19 cellular contexts compared by ENCODE assay signal in genomic region chr17:37117743-37118142, GRCh38.
DNase-seq lines count a peak whose midpoint lies in the region; ATAC-seq and TF ChIP-seq lines count a peak whose summit lies in the region.
"Had no signal": no experiment of that assay in that cellular context is flagged by ENCODE, and none has a peak within 500 bp of the region (broad histone marks: within the 10 kb centered on the region; RNA-seq: fewer than 3 reads in every experiment).

No MANE protein-coding gene starts in this region.

- no peaks in the 10 kb centered on the region for H3K27me3 Mint-ChIP-seq in activated T-cell treated with anti-CD3 and anti-CD28 coated beads, Interleukin-2, amount 50 U/mL, for 4 hours (ENCODE audit: low read depth)
- H3K27me3 Mint-ChIP-seq: activated CD4-positive, alpha-beta T cell treated with anti-CD3 and anti-CD28 coated beads, Interleukin-2, amount 10 ng/mL, durations not matched to agents 7 days and 5 days; B cell; effector memory CD8-positive, alpha-beta T cell; natural killer cell treated with Interleukin-12 subunit alpha and Interleukin-12 subunit beta and Interleukin-15 and Interleukin-18, amount 100 ng/mL, for 72 hours had no signal

- H3K4me3 ChIP-seq in IMR-90 (ENCODE audit: insufficient read depth, low read depth, low read length) = no peak overlapping the region
- H3K4me3 ChIP-seq: MG63, psoas muscle, smooth muscle cell had no signal

- no peaks in the 10 kb centered on the region for H3K9me3 ChIP-seq in IMR-90 (ENCODE audit: control insufficient read depth, insufficient read depth, low read length)
- H3K9me3 ChIP-seq: MG63, psoas muscle had no signal

- peaks cover 34% of the 10 kb centered on the region for H3K36me3 Mint-ChIP-seq in activated T-cell treated with anti-CD3 and anti-CD28 coated beads, Interleukin-2, amount 50 U/mL, for 4 hours (ENCODE audit: insufficient read depth)
- H3K36me3 Mint-ChIP-seq: natural killer cell treated with Interleukin-12 subunit alpha and Interleukin-12 subunit beta and Interleukin-15 and Interleukin-18, amount 100 ng/mL, for 72 hours had no signal

- no peaks in the 10 kb centered on the region for H3K79me1 ChIP-seq in IMR-90 (ENCODE audit: low read depth in 1 of 2, low read length in 2 of 2)

- H4K91ac ChIP-seq in IMR-90 (ENCODE audit: insufficient read depth, low read depth, low read length) = no peak overlapping the region

- DNase-seq in DMS53 treated with DMSO at 0.1 percent for 48 hours (lab: John Stamatoyannopoulos, UW; ENCODE audit: unreplicated experiment) (peak; percentile 38), IMR-90 (no peak), medulla oblongata (ENCODE audit: extremely low spot score) (peak; percentile 35), OCI-M2 (lab: John Stamatoyannopoulos, UW; ENCODE audit: unreplicated experiment) (no peak)
- no peak for DNase-seq in activated T-cell treated with anti-CD3 and anti-CD28 coated beads, Interleukin-2, amount 50 U/mL, for 4 hours
- DNase-seq: activated CD4-positive, alpha-beta T cell treated with anti-CD3 and anti-CD28 coated beads, Interleukin-2, amount 10 ng/mL, durations not matched to agents 7 days and 5 days; activated naive CD4-positive, alpha-beta T cell; aorta; effector memory CD8-positive, alpha-beta T cell; mesendoderm; MG63; psoas muscle; stimulated activated CD8-positive, alpha-beta memory T cell treated with anti-CD3 and anti-CD28 coated beads, Interleukin-4, amount 100 ng/mL, for 48 hours; substantia nigra had no signal

- no peaks in the 10 kb centered on the region for H4K20me1 ChIP-seq in IMR-90 (ENCODE audit: insufficient read depth, low read length)

- dilution Hi-C loops in IMR-90 (cut with HindIII; ENCODE audit: low sequenced_read_pairs, unreplicated experiment) = no loop called here

- no peak overlapping the region for H2AK5ac ChIP-seq in IMR-90 (ENCODE audit: low read depth, low read length)

- TF ChIP-seq CTCF in IMR-90 (conservative IDR thresholded peaks at IDR 0.05; ENCODE audit: low read depth, low read length) = no peak
- TF ChIP-seq CTCF in VCaP (conservative IDR thresholded peaks at IDR 0.05) = no peak

- no peak overlapping the region for H4K8ac ChIP-seq in IMR-90 (ENCODE audit: low read depth in 2 of 2, low read length in 2 of 2)

- TF ChIP-seq POLR2A in IMR-90 (IDR thresholded peaks at IDR 0.05; ENCODE audit: low read depth, low read length) = no peak

- peaks cover 18% of the 10 kb centered on the region for H3K36me3 ChIP-seq in IMR-90 (ENCODE audit: control insufficient read depth, insufficient read depth, low read length)

- no peak overlapping the region for H2BK15ac ChIP-seq in IMR-90 (ENCODE audit: low read depth, low read length)

- no peak overlapping the region for H4K5ac ChIP-seq in IMR-90 (ENCODE audit: low read depth, low read length)

- H3K4me1 ChIP-seq in IMR-90 (ENCODE audit: control insufficient read depth, insufficient read depth, low read length) = no peaks in the 10 kb centered on the region
- H3K4me1 ChIP-seq: psoas muscle had no signal

- no peak overlapping the region for H3K9ac ChIP-seq in IMR-90 (ENCODE audit: low read depth, low read length)

- no peaks in the 10 kb centered on the region for H3K4me1 Mint-ChIP-seq in activated T-cell treated with anti-CD3 and anti-CD28 coated beads, Interleukin-2, amount 50 U/mL, for 4 hours (ENCODE audit: low read depth)
- H3K4me1 Mint-ChIP-seq: activated CD4-positive, alpha-beta T cell treated with anti-CD3 and anti-CD28 coated beads, Interleukin-2, amount 10 ng/mL, durations not matched to agents 7 days and 5 days; B cell had no signal

- peaks cover 7% of the 10 kb centered on the region; the same call in 1 of the 2 replicates for H3K9me1 ChIP-seq in IMR-90 (ENCODE audit: insufficient read depth, low read length)

- H3K9me3 Mint-ChIP-seq in activated T-cell treated with anti-CD3 and anti-CD28 coated beads, Interleukin-2, amount 50 U/mL, for 4 hours = no peaks in the 10 kb centered on the region
- H3K9me3 Mint-ChIP-seq: activated CD4-positive, alpha-beta T cell treated with anti-CD3 and anti-CD28 coated beads, Interleukin-2, amount 10 ng/mL, durations not matched to agents 7 days and 5 days; effector memory CD8-positive, alpha-beta T cell; natural killer cell treated with Interleukin-12 subunit alpha and Interleukin-12 subunit beta and Interleukin-15 and Interleukin-18, amount 100 ng/mL, for 72 hours had no signal

- ATAC-seq in IMR-90 (ENCODE audit: low read depth) = peak; percentile 80
- ATAC-seq in activated T-cell treated with anti-CD3 and anti-CD28 coated beads, Interleukin-2, amount 50 U/mL, for 4 hours = no peak
- no peak for ATAC-seq in HG03039 (IDR thresholded peaks at IDR 0.05; ENCODE audit: unreplicated experiment)
- ATAC-seq: effector memory CD8-positive, alpha-beta T cell; natural killer cell treated with Interleukin-12 subunit alpha and Interleukin-12 subunit beta and Interleukin-15 and Interleukin-18, amount 100 ng/mL, for 72 hours; psoas muscle had no signal

- no peak overlapping the region for H3K14ac ChIP-seq in IMR-90 (replicated peaks; ENCODE audit: low read depth, low read length)

- POLR2A ChIA-PET in IMR-90 (lab: Charles Lee; ENCODE audit: unreplicated experiment) = interaction anchor here (0.7 kb wide), 1 partner anchor 111 kb away, joined by 3 read pairs; no protein-coding TSS in a partner anchor

- no peak overlapping the region for H3K23ac ChIP-seq in IMR-90 (ENCODE audit: low read depth, low read length)

- no CpG with 5 or more reads among the region's 3 CpGs for WGBS in IMR-90 (ENCODE audit: extremely low coverage in 2 of 2, insufficient read length in 1 of 2), 2 experiments

- H3K4ac ChIP-seq in IMR-90 (ENCODE audit: low read depth, low read length) = no peak overlapping the region

- TF ChIP-seq RAD21 in IMR-90 (IDR thresholded peaks at IDR 0.05; ENCODE audit: low read length) = no peak

- CTCF ChIA-PET in IMR-90 (lab: Yijun Ruan, JAX) = no interaction called here

- H2BK5ac ChIP-seq in IMR-90 (ENCODE audit: low read depth, low read length, poor library complexity, severe bottlenecking) = no peak overlapping the region

- H3K27ac ChIP-seq in IMR-90 (ENCODE audit: insufficient read depth, low read length) (no peak overlapping the region), VCaP (peak overlapping the region; percentile 1; the same call in 1 of the 2 replicates)
- H3K27ac ChIP-seq: psoas muscle had no signal

- no peak overlapping the region for H2BK20ac ChIP-seq in IMR-90 (ENCODE audit: low read depth, low read length)

- no peak overlapping the region for H3K18ac ChIP-seq in IMR-90 (ENCODE audit: low read depth, low read length)

- H3K4me3 Mint-ChIP-seq in activated T-cell treated with anti-CD3 and anti-CD28 coated beads, Interleukin-2, amount 50 U/mL, for 4 hours = no peak overlapping the region
- H3K4me3 Mint-ChIP-seq: activated CD4-positive, alpha-beta T cell treated with anti-CD3 and anti-CD28 coated beads, Interleukin-2, amount 10 ng/mL, durations not matched to agents 7 days and 5 days; B cell; effector memory CD8-positive, alpha-beta T cell; natural killer cell treated with Interleukin-12 subunit alpha and Interleukin-12 subunit beta and Interleukin-15 and Interleukin-18, amount 100 ng/mL, for 72 hours had no signal

- no peak overlapping the region for H3K56ac ChIP-seq in IMR-90 (ENCODE audit: extremely low read depth, insufficient read depth, low read length)

- no peak overlapping the region for H2AK9ac ChIP-seq in IMR-90 (replicated peaks; ENCODE audit: low read depth, low read length, poor library complexity)

- H2BK120ac ChIP-seq in IMR-90 (ENCODE audit: low read depth, low read length) = no peak overlapping the region

- H3K27me3 ChIP-seq in IMR-90 (ENCODE audit: control insufficient read depth, insufficient read depth, low read length) = no peaks in the 10 kb centered on the region
- H3K27me3 ChIP-seq: MG63 had no signal

- in situ Hi-C loops in IMR-90 (cut with MboI; ENCODE audit: low sequenced_read_pairs) = no loop called here

- intact Hi-C loops in IMR-90 (cut with micrococcal nuclease) = no loop called here

- BruUV-seq in IMR-90 (replicated peaks; lab: Mats Ljungman, UMichigan) = no TSS peak

- no peak overlapping the region for H2AFZ ChIP-seq in IMR-90 (replicated peaks; ENCODE audit: low read length, poor library complexity)

- no peak overlapping the region for H3K4me2 ChIP-seq in IMR-90 (ENCODE audit: low read depth, low read length)
- H3K4me2 ChIP-seq: smooth muscle cell had no signal

TF ChIP-seq in IMR-90, 13 proteins besides CTCF, POLR2A, EP300 and RAD21 (continues in another document):
- TF ChIP-seq MAZ (IDR thresholded peaks at IDR 0.05; ENCODE audit: borderline replicate concordance, low read depth, low read length) (no peak), CHD1 (IDR thresholded peaks at IDR 0.05; ENCODE audit: low read depth, low read length) (no peak), CEBPB (IDR thresholded peaks at IDR 0.05; ENCODE audit: low read depth, low read length) (no peak), NFE2L2 (IDR thresholded peaks at IDR 0.05; ENCODE audit: low read depth, low read length) (no peak), RCOR1 (IDR thresholded peaks at IDR 0.05; ENCODE audit: insufficient replicate concordance, low read length) (no peak), USF2 (IDR thresholded peaks at IDR 0.05; ENCODE audit: low read depth, low read length) (no peak), MAFK (IDR thresholded peaks at IDR 0.05; ENCODE audit: low read depth, low read length) (no peak), FOS (IDR thresholded peaks at IDR 0.05; ENCODE audit: low read depth, low read length) (no peak), MXI1 (IDR thresholded peaks at IDR 0.05; ENCODE audit: borderline replicate concordance, low read depth, low read length) (no peak), SMC3 (IDR thresholded peaks at IDR 0.05; ENCODE audit: low read depth, low read length) (no peak), ELK1 (IDR thresholded peaks at IDR 0.05; ENCODE audit: borderline replicate concordance, low read depth, low read length) (no peak), BHLHE40 (IDR thresholded peaks at IDR 0.05; ENCODE audit: low read depth, low read length) (no peak)

Comparison
In these comparisons a context has a peak if more than half of its experiments do, and no peak if none do; other contexts are left out.
1. DNase-seq: peak in DMS53 treated with DMSO at 0.1 percent for 48 hours (single experiment) and medulla oblongata (single experiment); none in IMR-90 (single experiment), activated T-cell treated with anti-CD3 and anti-CD28 coated beads, Interleukin-2, amount 50 U/mL, for 4 hours (single experiment) and OCI-M2 (single experiment).